Comparison of ENCODE assay signal across 14 cellular contexts in genomic region chr11:113147249-113147648, GRCh38.
DNase-seq lines count a peak whose midpoint lies in the region; ATAC-seq lines count a peak whose summit lies in the region.
"Had no signal": no experiment of that assay in that cellular context is flagged by ENCODE, and none has a peak within 500 bp of the region (broad histone marks: within the 10 kb centered on the region; RNA-seq: fewer than 3 reads in every experiment).

No MANE protein-coding gene starts in this region.

- H3K4me3 ChIP-seq in SJCRH30, result peak overlapping the region; percentile 41
- H3K4me3 ChIP-seq: lung, Peyer's patch had no signal

- H3K4me1 ChIP-seq in SJCRH30, result peaks cover 41% of the 10 kb centered on the region
- H3K4me1 ChIP-seq: foreskin keratinocyte, Peyer's patch had no signal

- no peaks in the 10 kb centered on the region for H3K9me3 ChIP-seq in SJCRH30 (replicated peaks)
- H3K9me3 ChIP-seq: Peyer's patch had no signal

- H3K27me3 ChIP-seq in SJCRH30, result no peaks in the 10 kb centered on the region
- H3K27me3 ChIP-seq: Peyer's patch had no signal

- no peaks in the 10 kb centered on the region for H3K36me3 ChIP-seq in SJCRH30
- H3K36me3 ChIP-seq: Peyer's patch had no signal

- H3K27ac ChIP-seq in SJCRH30, result peak overlapping the region; percentile 92
- H3K27ac ChIP-seq: foreskin keratinocyte, Peyer's patch had no signal

- intact Hi-C loops in left cardiac atrium (cut with DNase I), result no loop called here

- ATAC-seq in left cardiac atrium (peak; percentile 74 to 75), HG02610 (IDR thresholded peaks at IDR 0.05; ENCODE audit: unreplicated experiment) (no peak), GM18867 (IDR thresholded peaks at IDR 0.05; ENCODE audit: unreplicated experiment) (no peak), GM18861 (IDR thresholded peaks at IDR 0.05; ENCODE audit: unreplicated experiment) (no peak)
- ATAC-seq: foreskin keratinocyte had no signal

- DNase-seq in NCI-H1436 (lab: John Stamatoyannopoulos, UW) (peak; percentile 32), SJCRH30 (peak; percentile 89 to 95), left cardiac atrium (no peak), pons (ENCODE audit: low spot score) (peak; percentile 98), GF-D8 (lab: John Stamatoyannopoulos, UW) (no peak)
- DNase-seq: activated naive CD4-positive, alpha-beta T cell treated with anti-CD3 and anti-CD28 coated beads, Interleukin-2, amount 50 U/mL, for 16 hours; CD4-positive, alpha-beta T cell; dermis blood vessel endothelial cell; foreskin keratinocyte; Peyer's patch had no signal

Comparison
In these comparisons a context has a peak if more than half of its experiments do, and no peak if none do; other contexts are left out.
1. DNase-seq: peak in NCI-H1436 (single experiment), SJCRH30 (2 of 2) and pons (single experiment); none in left cardiac atrium (single experiment) and GF-D8 (single experiment).
2. ATAC-seq: peak in left cardiac atrium (2 of 2); none in HG02610 (single experiment), GM18867 (single experiment) and GM18861 (single experiment).